In genomic region chr4:182625193-182625592, GRCh38 we compare ENCODE assay signal across 22 cellular contexts.
DNase-seq lines count a peak whose midpoint lies in the region; ATAC-seq and TF ChIP-seq lines count a peak whose summit lies in the region.
"Had no signal": no experiment of that assay in that cellular context is flagged by ENCODE, and none has a peak within 500 bp of the region (broad histone marks: within the 10 kb centered on the region; RNA-seq: fewer than 3 reads in every experiment).

No MANE protein-coding gene starts in this region.

- no peak overlapping the region for H3K23ac ChIP-seq in neuronal stem cell (ENCODE audit: low read depth, low read length, poor library complexity)

- H2AFZ ChIP-seq in GM23338 (no peak overlapping the region), neuronal stem cell (ENCODE audit: low read length) (no peak overlapping the region)

- H3K4me1 Mint-ChIP-seq in GM23338 (peaks cover 23% of the 10 kb centered on the region), WTC11 (peaks cover 25% of the 10 kb centered on the region)
- H3K4me1 Mint-ChIP-seq: B cell; CD4-positive, alpha-beta memory T cell; CD8-positive, alpha-beta memory T cell had no signal

- H3K4me2 ChIP-seq in GM23338 (no peak overlapping the region), neuronal stem cell (ENCODE audit: insufficient read depth, low read length, poor library complexity, severe bottlenecking) (no peak overlapping the region)
- H3K4me2 ChIP-seq: A549; BLaER1 treated with 17β-estradiol and CSF1 and Interleukin-3, amounts not matched to agents 10 nM and 100 nM had no signal

- peaks cover 11% of the 10 kb centered on the region; the same call in 1 of the 2 replicates for H3K4me1 ChIP-seq in GM23338 (ENCODE audit: insufficient read depth)
- H3K4me1 ChIP-seq in neuronal stem cell (ENCODE audit: control insufficient read depth in 2 of 2, insufficient read depth in 1 of 2, low read depth in 1 of 2, low read length in 2 of 2) = peaks cover 0 to 4% of the 10 kb centered on the region in 2 donors
- no peaks in the 10 kb centered on the region for H3K4me1 ChIP-seq in lower lobe of right lung
- H3K4me1 ChIP-seq: A549; BLaER1 treated with 17β-estradiol and CSF1 and Interleukin-3, amounts not matched to agents 10 nM and 100 nM had no signal

- H3K9ac ChIP-seq in neuronal stem cell (ENCODE audit: low read depth, low read length, poor library complexity) = no peak overlapping the region
- H3K9ac ChIP-seq: BLaER1 treated with 17β-estradiol and CSF1 and Interleukin-3, amounts not matched to agents 10 nM and 100 nM had no signal

- H3K9me3 Mint-ChIP-seq in GM23338 (peaks cover 5% of the 10 kb centered on the region; the same call in 1 of the 3 replicates), WTC11 (peaks cover 5% of the 10 kb centered on the region; the same call in 1 of the 2 replicates)
- H3K9me3 Mint-ChIP-seq: CD4-positive, alpha-beta memory T cell had no signal

- peak overlapping the region; percentile 83 for H4K8ac ChIP-seq in neuronal stem cell (ENCODE audit: low read depth, low read length)

- CTCF ChIA-PET in WTC11 (lab: Charles Lee) = no interaction called here

- H3K27me3 ChIP-seq in GM23338 (ENCODE audit: insufficient read depth) (no peaks in the 10 kb centered on the region), neuronal stem cell (ENCODE audit: control insufficient read depth in 3 of 3, insufficient read depth in 3 of 3, low read depth in 1 of 3, low read length in 3 of 3) (no peaks in the 10 kb centered on the region), lower lobe of right lung (ENCODE audit: low read depth) (no peaks in the 10 kb centered on the region)
- H3K27me3 ChIP-seq: BLaER1 treated with 17β-estradiol and CSF1 and Interleukin-3, amounts not matched to agents 10 nM and 100 nM had no signal

- WGBS in neuronal stem cell (ENCODE audit: extremely low coverage in 2 of 2, insufficient read length in 2 of 2, insufficient replicate concordance in 1 of 2), 2 donors = no CpG with 5 or more reads among the region's 16 CpGs

- H3K36me3 Mint-ChIP-seq in GM23338 (ENCODE audit: low read depth) (peaks cover 10% of the 10 kb centered on the region; the same call in 2 of the 3 replicates), WTC11 (peaks cover 13% of the 10 kb centered on the region)
- H3K36me3 Mint-ChIP-seq: CD4-positive, alpha-beta memory T cell; CD8-positive, alpha-beta memory T cell had no signal

- no peak overlapping the region for H2BK5ac ChIP-seq in neuronal stem cell (ENCODE audit: low read length)

- H4K20me1 ChIP-seq in GM23338 (replicated peaks; ENCODE audit: insufficient read depth) = no peaks in the 10 kb centered on the region
- H4K20me1 ChIP-seq: BLaER1 treated with 17β-estradiol and CSF1 and Interleukin-3, amounts not matched to agents 10 nM and 100 nM had no signal

- DNase-seq in GM23338 (ENCODE audit: low spot score) = no peak
- DNase-seq in WTC11 (ENCODE audit: low spot score) = no peak
- DNase-seq in neuronal stem cell (ENCODE audit: low spot score) = no peak
- DNase-seq in posterior vena cava (ENCODE audit: low spot score) = no peak
- no peak for DNase-seq in lower lobe of right lung
- DNase-seq: AML-193; CD4-positive, alpha-beta memory T cell; CD8-positive, alpha-beta memory T cell; COR-L47; DMS 273 treated with DMSO at 0.1 percent for 48 hours; DMS153; DMS53; DMS79; DND-41; EL; GDM1 had no signal

- H2AK5ac ChIP-seq in neuronal stem cell (ENCODE audit: low read depth, low read length) = no peak overlapping the region

- H3K79me2 ChIP-seq in GM23338 (replicated peaks; ENCODE audit: insufficient read depth) = no peaks in the 10 kb centered on the region

- no peaks in the 10 kb centered on the region for H3K36me3 ChIP-seq in GM23338 (ENCODE audit: insufficient read depth)
- peaks cover 8 to 29% of the 10 kb centered on the region in 2 donors for H3K36me3 ChIP-seq in neuronal stem cell (replicated peaks in 1 of 2; ENCODE audit: control insufficient read depth in 2 of 2, insufficient read depth in 2 of 2, low read length in 2 of 2)
- H3K36me3 ChIP-seq in lower lobe of right lung = no peaks in the 10 kb centered on the region

- no peak overlapping the region for H3K27ac ChIP-seq in GM23338 (ENCODE audit: low read depth)
- H3K27ac ChIP-seq in neuronal stem cell (replicated peaks; ENCODE audit: low read length) = no peak overlapping the region
- no peak overlapping the region for H3K27ac ChIP-seq in lower lobe of right lung
- H3K27ac ChIP-seq: 22Rv1; A549; BLaER1 treated with 17β-estradiol and CSF1 and Interleukin-3, amounts not matched to agents 10 nM and 100 nM; C4-2B had no signal

- H3K9me3 ChIP-seq in neuronal stem cell (replicated peaks in 1 of 2; ENCODE audit: control insufficient read depth in 2 of 2, insufficient read depth in 1 of 2, low read depth in 1 of 2, low read length in 2 of 2) (no peaks in the 10 kb centered on the region), lower lobe of right lung (no peaks in the 10 kb centered on the region)
- H3K9me3 ChIP-seq: A549; BLaER1 treated with 17β-estradiol and CSF1 and Interleukin-3, amounts not matched to agents 10 nM and 100 nM had no signal

- H3K79me1 ChIP-seq in neuronal stem cell (ENCODE audit: low read depth, low read length) = peaks cover 3% of the 10 kb centered on the region

- no peaks in the 10 kb centered on the region for H3F3A ChIP-seq in GM23338 (replicated peaks; ENCODE audit: low read depth)

- no peak overlapping the region for H3K18ac ChIP-seq in neuronal stem cell (ENCODE audit: low read length)

- H3K4me3 ChIP-seq in GM23338 (no peak overlapping the region), neuronal stem cell (ENCODE audit: low read length in 2 of 2) (no peak overlapping the region), lower lobe of right lung (no peak overlapping the region)
- H3K4me3 ChIP-seq: A549; BLaER1 treated with 17β-estradiol and CSF1 and Interleukin-3, amounts not matched to agents 10 nM and 100 nM; GM12878 had no signal

- no peaks in the 10 kb centered on the region for H3K9me2 ChIP-seq in GM23338 (ENCODE audit: insufficient read depth)

- H3K14ac ChIP-seq in neuronal stem cell (ENCODE audit: low read length) = no peak overlapping the region

- H2BK12ac ChIP-seq in neuronal stem cell (ENCODE audit: low read length) = no peak overlapping the region

- H2BK120ac ChIP-seq in neuronal stem cell (ENCODE audit: low read depth, low read length) = no peak overlapping the region

- H3K4ac ChIP-seq in neuronal stem cell (ENCODE audit: low read length) = no peak overlapping the region

- TF ChIP-seq CTCF in GM23338 (conservative IDR thresholded peaks at IDR 0.05; ENCODE audit: low read depth in 2 of 2) = no peak
- no peak for TF ChIP-seq CTCF in WTC11 (IDR thresholded peaks at IDR 0.05)
- TF ChIP-seq CTCF in lower lobe of right lung (IDR thresholded peaks at IDR 0.05) = no peak

- ATAC-seq in GM23338 (peak; percentile 34; the same call in 1 of the 3 replicates), WTC11 (0 out of 2 replicates have a peak, but pooled peaks have one; percentile 36), lower lobe of right lung (no peak)
- ATAC-seq: A549, GM12878 had no signal

- no peaks in the 10 kb centered on the region for H3K27me3 Mint-ChIP-seq in GM23338 (ENCODE audit: insufficient read depth, low read depth, poor library complexity)
- H3K27me3 Mint-ChIP-seq in WTC11 (ENCODE audit: low read depth) = no peaks in the 10 kb centered on the region
- H3K27me3 Mint-ChIP-seq: B cell; CD4-positive, alpha-beta memory T cell had no signal

- intact Hi-C loops in posterior vena cava (cut with DNase I) (no loop called here), lower lobe of right lung (cut with DNase I) (no loop called here)

- H3K27ac Mint-ChIP-seq in GM23338 (no peak overlapping the region), WTC11 (0 out of 2 replicates have a peak overlapping the region, but pooled peaks have one; percentile 19)
- H3K27ac Mint-ChIP-seq: B cell; CD4-positive, alpha-beta memory T cell; CD8-positive, alpha-beta memory T cell had no signal

- no peak overlapping the region for H4K91ac ChIP-seq in neuronal stem cell (ENCODE audit: low read depth, low read length, poor library complexity)

- POLR2A ChIA-PET in WTC11 (lab: Charles Lee) = no interaction called here

- H2BK15ac ChIP-seq in neuronal stem cell (ENCODE audit: low read length) = no peak overlapping the region

- H3K4me3 Mint-ChIP-seq in GM23338 = no peak overlapping the region
- no peak overlapping the region for H3K4me3 Mint-ChIP-seq in WTC11
- H3K4me3 Mint-ChIP-seq: B cell; CD4-positive, alpha-beta memory T cell; CD8-positive, alpha-beta memory T cell had no signal

TF ChIP-seq in GM23338, 12 proteins besides CTCF, POLR2A, EP300 and RAD21 (continues in another document):
- TF ChIP-seq ZNF114 (CRISPR knock-in tag; IDR thresholded peaks at IDR 0.05) = no peak

TF ChIP-seq in WTC11, 78 proteins besides CTCF, POLR2A, EP300 and RAD21:
- TF ChIP-seq MYBL2 (CRISPR knock-in tag; IDR thresholded peaks at IDR 0.05) = no peak
- TF ChIP-seq NFE2L1 (CRISPR knock-in tag; IDR thresholded peaks at IDR 0.05) = no peak
- no peak for TF ChIP-seq NFATC4 (CRISPR knock-in tag; IDR thresholded peaks at IDR 0.05)
- TF ChIP-seq PRRX2 (CRISPR knock-in tag; IDR thresholded peaks at IDR 0.05) = no peak
- TF ChIP-seq E2F5 (CRISPR knock-in tag; IDR thresholded peaks at IDR 0.05) = no peak
- no peak for TF ChIP-seq SP1 (CRISPR knock-in tag; conservative IDR thresholded peaks at IDR 0.05)

Comparison
In these comparisons a context has a peak if more than half of its experiments do, and no peak if none do; other contexts are left out.
1. ATAC-seq: peak in GM23338 (single experiment) and WTC11 (single experiment); none in lower lobe of right lung (0 of 2).